In the genomic region with DNA sequence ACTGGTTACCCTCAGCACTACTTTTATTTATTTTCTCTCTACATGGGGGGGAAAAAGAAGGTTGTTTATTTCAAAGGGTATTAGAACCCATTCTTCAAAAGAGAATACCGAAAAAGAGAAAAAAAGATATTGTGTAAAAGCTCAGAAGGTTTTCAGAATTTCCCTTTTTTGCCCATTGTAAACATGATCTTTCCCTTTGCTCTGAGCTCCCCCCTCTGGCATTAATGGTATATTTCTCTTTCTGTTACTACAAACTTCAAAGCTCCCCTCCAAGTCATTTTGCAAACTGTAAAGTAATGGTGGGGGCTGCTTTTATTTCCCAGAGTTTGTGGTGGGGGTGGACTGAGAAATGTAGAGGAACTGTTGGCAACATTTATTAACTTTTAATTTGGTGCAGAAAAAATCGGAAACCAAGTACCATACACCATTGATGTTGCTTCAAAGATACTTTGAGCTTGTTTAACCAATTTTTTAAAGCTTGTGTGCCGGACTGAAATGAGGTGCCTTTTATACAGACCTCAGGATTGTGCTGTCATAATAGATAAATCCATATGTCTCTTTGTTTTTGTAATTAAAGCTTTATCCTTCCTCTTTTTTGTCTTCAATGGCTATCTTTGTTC, we compare ENCODE assay signal across 8 cellular contexts.
DNase-seq lines count a peak whose midpoint lies in the region; ATAC-seq, FAIRE-seq and TF ChIP-seq lines count a peak whose summit lies in the region.

No MANE protein-coding gene starts in this region.

- TF ChIP-seq CTCF in omental fat pad (IDR thresholded peaks at IDR 0.05) = peak in 1 of 3 donors; percentile 18

- peak; percentile 79 for FAIRE-seq in A204.1 (lab: Jason Lieb, UNC)

- no peak for ATAC-seq in omental fat pad (ENCODE audit: low FRiP score)

- DNase-seq in GM04503 (ENCODE audit: low read depth) = peak; percentile 4
- DNase-seq in NCI-H446 treated with DMSO at 0.1 percent for 48 hours (lab: John Stamatoyannopoulos, UW) = peak; percentile 17
- DNase-seq in dermis microvascular lymphatic vessel endothelial cell (ENCODE audit: low read depth in 2 of 2) = peak; percentile 16 to 51
- DNase-seq in pons (ENCODE audit: low spot score) = peak; percentile 54
- no peak for DNase-seq in omental fat pad (ENCODE audit: low spot score)
- no peak for DNase-seq in activated CD4-positive, alpha-beta T cell treated with anti-CD3 and anti-CD28 coated beads, Interleukin-2, amount 50 U/mL, for 48 hours
- DNase-seq in GM19240 (ENCODE audit: insufficient read length, low spot score) = no peak

Comparison
In these comparisons a context has a peak if more than half of its experiments do, and no peak if none do; other contexts are left out.
1. DNase-seq: peak in GM04503 (single experiment), NCI-H446 treated with DMSO at 0.1 percent for 48 hours (single experiment), dermis microvascular lymphatic vessel endothelial cell (2 of 2) and pons (single experiment); none in omental fat pad (single experiment), activated CD4-positive, alpha-beta T cell treated with anti-CD3 and anti-CD28 coated beads, Interleukin-2, amount 50 U/mL, for 48 hours (0 of 2) and GM19240 (single experiment).